Comparison of ENCODE assay signal across 1 cellular context in genomic region chr9:123300554-123300953, GRCh38.
TF ChIP-seq lines count a peak whose summit lies in the region.

No MANE protein-coding gene starts in this region.

TF ChIP-seq in K562, 482 proteins besides CTCF, POLR2A, EP300 and RAD21 (continued from another document):
- 0 out of 2 replicates have a peak, but pooled peaks have one; percentile 50 for TF ChIP-seq ZNF583 (CRISPR knock-in tag; IDR thresholded peaks at IDR 0.05)
- peak; percentile 66; the same call in 1 of the 2 replicates for TF ChIP-seq NFRKB (IDR thresholded peaks at IDR 0.05; ENCODE audit: low read depth)
- TF ChIP-seq, protein P1, sequence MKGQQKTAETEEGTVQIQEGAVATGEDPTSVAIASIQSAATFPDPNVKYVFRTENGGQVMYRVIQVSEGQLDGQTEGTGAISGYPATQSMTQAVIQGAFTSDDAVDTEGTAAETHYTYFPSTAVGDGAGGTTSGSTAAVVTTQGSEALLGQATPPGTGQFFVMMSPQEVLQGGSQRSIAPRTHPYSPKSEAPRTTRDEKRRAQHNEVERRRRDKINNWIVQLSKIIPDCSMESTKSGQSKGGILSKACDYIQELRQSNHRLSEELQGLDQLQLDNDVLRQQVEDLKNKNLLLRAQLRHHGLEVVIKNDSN (CRISPR knock-in tag; IDR thresholded peaks at IDR 0.05) = 0 out of 2 replicates have a peak, but pooled peaks have one; percentile 23
- TF ChIP-seq E2F5 (CRISPR knock-in tag; IDR thresholded peaks at IDR 0.05) = no peak
- peak in 1 of 3 experiments; percentile 10 for TF ChIP-seq YY1 (IDR thresholded peaks at IDR 0.05; ENCODE audit: borderline replicate concordance in 1 of 3, control insufficient read depth in 1 of 3, extremely low read depth in 1 of 3, insufficient read depth in 3 of 3, insufficient read length in 1 of 3, insufficient replicate concordance in 2 of 3, low read depth in 1 of 3, low read length in 2 of 3)
- TF ChIP-seq DMBX1 (CRISPR knock-in tag; IDR thresholded peaks at IDR 0.05; ENCODE audit: borderline replicate concordance) = peak; percentile 54; the same call in 1 of the 2 replicates
- TF ChIP-seq TCF3 (CRISPR knock-in tag; IDR thresholded peaks at IDR 0.05) = peak; percentile 64
- TF ChIP-seq RBBP5 (IDR thresholded peaks at IDR 0.05; ENCODE audit: borderline replicate concordance, insufficient read depth, low read length, poor library complexity, severe bottlenecking) = peak; percentile 15
- no peak for TF ChIP-seq ELF1 (tag; IDR thresholded peaks at IDR 0.05)
- peak; percentile 45; the same call in 1 of the 2 replicates for TF ChIP-seq TAL1 (IDR thresholded peaks at IDR 0.05)
- no peak for TF ChIP-seq ZFP36 (IDR thresholded peaks at IDR 0.05; ENCODE audit: low read depth, low read length, partially characterized antibody)
- 0 out of 3 replicates have a peak, but pooled peaks of 1 of the 2 experiments have one; percentile 20 for TF ChIP-seq CBX3 (IDR thresholded peaks at IDR 0.05; ENCODE audit: borderline replicate concordance in 1 of 2, low read length in 2 of 2)
- TF ChIP-seq, protein P2, sequence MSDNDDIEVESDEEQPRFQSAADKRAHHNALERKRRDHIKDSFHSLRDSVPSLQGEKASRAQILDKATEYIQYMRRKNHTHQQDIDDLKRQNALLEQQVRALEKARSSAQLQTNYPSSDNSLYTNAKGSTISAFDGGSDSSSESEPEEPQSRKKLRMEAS (CRISPR knock-in tag; IDR thresholded peaks at IDR 0.05) = peak; percentile 57
- TF ChIP-seq SOX6 (IDR thresholded peaks at IDR 0.05) = peak; percentile 20; the same call in 1 of the 2 replicates
- peak; percentile 35; the same call in 1 of the 2 replicates for TF ChIP-seq ZNF143 (CRISPR knock-in tag; IDR thresholded peaks at IDR 0.05)
TF ChIP-seq in K562: peak in this region for 15.
